ENCODE assay signal across 1 cellular context in the genomic region with DNA sequence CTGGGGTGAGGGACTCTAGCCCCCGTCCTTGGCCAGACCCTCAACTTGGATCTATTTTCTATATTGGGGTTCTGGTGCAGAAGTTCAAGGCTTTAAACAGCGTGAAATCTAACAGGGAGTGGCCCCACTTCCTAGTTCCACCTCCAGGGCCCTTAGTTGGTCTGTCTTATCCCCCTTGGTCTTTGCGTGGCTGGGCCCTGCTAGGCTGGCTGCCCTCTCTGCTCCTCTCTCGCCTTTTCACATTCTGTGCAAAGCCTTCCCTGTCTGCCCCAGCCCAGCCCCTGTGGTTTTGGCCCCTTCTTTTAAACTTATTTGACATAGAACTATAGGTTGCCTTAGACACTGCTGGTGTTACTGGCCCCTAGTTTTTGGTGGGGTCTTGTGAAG.
TF ChIP-seq lines count a peak whose summit lies in the region.

No MANE protein-coding gene starts in this region.

TF ChIP-seq in K562, 482 proteins besides CTCF, POLR2A, EP300 and RAD21:
- TF ChIP-seq, protein P1, sequence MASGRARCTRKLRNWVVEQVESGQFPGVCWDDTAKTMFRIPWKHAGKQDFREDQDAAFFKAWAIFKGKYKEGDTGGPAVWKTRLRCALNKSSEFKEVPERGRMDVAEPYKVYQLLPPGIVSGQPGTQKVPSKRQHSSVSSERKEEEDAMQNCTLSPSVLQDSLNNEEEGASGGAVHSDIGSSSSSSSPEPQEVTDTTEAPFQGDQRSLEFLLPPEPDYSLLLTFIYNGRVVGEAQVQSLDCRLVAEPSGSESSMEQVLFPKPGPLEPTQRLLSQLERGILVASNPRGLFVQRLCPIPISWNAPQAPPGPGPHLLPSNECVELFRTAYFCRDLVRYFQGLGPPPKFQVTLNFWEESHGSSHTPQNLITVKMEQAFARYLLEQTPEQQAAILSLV (tag; IDR thresholded peaks at IDR 0.05) = no peak
- TF ChIP-seq KDM4B (IDR thresholded peaks at IDR 0.05; ENCODE audit: borderline replicate concordance in 2 of 2, low read depth in 1 of 2) = no peak
- no peak for TF ChIP-seq TAL1 (IDR thresholded peaks at IDR 0.05)
- no peak for TF ChIP-seq ZBTB8A (IDR thresholded peaks at IDR 0.05; ENCODE audit: partially characterized antibody)
- TF ChIP-seq SMARCA4 (IDR thresholded peaks at IDR 0.05) = no peak
- no peak for TF ChIP-seq ZNF274 (IDR thresholded peaks at IDR 0.05; ENCODE audit: borderline replicate concordance, low read depth, low read length)
- no peak for TF ChIP-seq ZNF140 (CRISPR knock-in tag; IDR thresholded peaks at IDR 0.05)
- TF ChIP-seq, protein P2, sequence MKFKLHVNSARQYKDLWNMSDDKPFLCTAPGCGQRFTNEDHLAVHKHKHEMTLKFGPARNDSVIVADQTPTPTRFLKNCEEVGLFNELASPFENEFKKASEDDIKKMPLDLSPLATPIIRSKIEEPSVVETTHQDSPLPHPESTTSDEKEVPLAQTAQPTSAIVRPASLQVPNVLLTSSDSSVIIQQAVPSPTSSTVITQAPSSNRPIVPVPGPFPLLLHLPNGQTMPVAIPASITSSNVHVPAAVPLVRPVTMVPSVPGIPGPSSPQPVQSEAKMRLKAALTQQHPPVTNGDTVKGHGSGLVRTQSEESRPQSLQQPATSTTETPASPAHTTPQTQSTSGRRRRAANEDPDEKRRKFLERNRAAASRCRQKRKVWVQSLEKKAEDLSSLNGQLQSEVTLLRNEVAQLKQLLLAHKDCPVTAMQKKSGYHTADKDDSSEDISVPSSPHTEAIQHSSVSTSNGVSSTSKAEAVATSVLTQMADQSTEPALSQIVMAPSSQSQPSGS (CRISPR knock-in tag; IDR thresholded peaks at IDR 0.05) = no peak
- no peak for TF ChIP-seq POU5F1 (IDR thresholded peaks at IDR 0.05; ENCODE audit: borderline replicate concordance, low read depth, low read length, partially characterized antibody)
- TF ChIP-seq, protein P3, sequence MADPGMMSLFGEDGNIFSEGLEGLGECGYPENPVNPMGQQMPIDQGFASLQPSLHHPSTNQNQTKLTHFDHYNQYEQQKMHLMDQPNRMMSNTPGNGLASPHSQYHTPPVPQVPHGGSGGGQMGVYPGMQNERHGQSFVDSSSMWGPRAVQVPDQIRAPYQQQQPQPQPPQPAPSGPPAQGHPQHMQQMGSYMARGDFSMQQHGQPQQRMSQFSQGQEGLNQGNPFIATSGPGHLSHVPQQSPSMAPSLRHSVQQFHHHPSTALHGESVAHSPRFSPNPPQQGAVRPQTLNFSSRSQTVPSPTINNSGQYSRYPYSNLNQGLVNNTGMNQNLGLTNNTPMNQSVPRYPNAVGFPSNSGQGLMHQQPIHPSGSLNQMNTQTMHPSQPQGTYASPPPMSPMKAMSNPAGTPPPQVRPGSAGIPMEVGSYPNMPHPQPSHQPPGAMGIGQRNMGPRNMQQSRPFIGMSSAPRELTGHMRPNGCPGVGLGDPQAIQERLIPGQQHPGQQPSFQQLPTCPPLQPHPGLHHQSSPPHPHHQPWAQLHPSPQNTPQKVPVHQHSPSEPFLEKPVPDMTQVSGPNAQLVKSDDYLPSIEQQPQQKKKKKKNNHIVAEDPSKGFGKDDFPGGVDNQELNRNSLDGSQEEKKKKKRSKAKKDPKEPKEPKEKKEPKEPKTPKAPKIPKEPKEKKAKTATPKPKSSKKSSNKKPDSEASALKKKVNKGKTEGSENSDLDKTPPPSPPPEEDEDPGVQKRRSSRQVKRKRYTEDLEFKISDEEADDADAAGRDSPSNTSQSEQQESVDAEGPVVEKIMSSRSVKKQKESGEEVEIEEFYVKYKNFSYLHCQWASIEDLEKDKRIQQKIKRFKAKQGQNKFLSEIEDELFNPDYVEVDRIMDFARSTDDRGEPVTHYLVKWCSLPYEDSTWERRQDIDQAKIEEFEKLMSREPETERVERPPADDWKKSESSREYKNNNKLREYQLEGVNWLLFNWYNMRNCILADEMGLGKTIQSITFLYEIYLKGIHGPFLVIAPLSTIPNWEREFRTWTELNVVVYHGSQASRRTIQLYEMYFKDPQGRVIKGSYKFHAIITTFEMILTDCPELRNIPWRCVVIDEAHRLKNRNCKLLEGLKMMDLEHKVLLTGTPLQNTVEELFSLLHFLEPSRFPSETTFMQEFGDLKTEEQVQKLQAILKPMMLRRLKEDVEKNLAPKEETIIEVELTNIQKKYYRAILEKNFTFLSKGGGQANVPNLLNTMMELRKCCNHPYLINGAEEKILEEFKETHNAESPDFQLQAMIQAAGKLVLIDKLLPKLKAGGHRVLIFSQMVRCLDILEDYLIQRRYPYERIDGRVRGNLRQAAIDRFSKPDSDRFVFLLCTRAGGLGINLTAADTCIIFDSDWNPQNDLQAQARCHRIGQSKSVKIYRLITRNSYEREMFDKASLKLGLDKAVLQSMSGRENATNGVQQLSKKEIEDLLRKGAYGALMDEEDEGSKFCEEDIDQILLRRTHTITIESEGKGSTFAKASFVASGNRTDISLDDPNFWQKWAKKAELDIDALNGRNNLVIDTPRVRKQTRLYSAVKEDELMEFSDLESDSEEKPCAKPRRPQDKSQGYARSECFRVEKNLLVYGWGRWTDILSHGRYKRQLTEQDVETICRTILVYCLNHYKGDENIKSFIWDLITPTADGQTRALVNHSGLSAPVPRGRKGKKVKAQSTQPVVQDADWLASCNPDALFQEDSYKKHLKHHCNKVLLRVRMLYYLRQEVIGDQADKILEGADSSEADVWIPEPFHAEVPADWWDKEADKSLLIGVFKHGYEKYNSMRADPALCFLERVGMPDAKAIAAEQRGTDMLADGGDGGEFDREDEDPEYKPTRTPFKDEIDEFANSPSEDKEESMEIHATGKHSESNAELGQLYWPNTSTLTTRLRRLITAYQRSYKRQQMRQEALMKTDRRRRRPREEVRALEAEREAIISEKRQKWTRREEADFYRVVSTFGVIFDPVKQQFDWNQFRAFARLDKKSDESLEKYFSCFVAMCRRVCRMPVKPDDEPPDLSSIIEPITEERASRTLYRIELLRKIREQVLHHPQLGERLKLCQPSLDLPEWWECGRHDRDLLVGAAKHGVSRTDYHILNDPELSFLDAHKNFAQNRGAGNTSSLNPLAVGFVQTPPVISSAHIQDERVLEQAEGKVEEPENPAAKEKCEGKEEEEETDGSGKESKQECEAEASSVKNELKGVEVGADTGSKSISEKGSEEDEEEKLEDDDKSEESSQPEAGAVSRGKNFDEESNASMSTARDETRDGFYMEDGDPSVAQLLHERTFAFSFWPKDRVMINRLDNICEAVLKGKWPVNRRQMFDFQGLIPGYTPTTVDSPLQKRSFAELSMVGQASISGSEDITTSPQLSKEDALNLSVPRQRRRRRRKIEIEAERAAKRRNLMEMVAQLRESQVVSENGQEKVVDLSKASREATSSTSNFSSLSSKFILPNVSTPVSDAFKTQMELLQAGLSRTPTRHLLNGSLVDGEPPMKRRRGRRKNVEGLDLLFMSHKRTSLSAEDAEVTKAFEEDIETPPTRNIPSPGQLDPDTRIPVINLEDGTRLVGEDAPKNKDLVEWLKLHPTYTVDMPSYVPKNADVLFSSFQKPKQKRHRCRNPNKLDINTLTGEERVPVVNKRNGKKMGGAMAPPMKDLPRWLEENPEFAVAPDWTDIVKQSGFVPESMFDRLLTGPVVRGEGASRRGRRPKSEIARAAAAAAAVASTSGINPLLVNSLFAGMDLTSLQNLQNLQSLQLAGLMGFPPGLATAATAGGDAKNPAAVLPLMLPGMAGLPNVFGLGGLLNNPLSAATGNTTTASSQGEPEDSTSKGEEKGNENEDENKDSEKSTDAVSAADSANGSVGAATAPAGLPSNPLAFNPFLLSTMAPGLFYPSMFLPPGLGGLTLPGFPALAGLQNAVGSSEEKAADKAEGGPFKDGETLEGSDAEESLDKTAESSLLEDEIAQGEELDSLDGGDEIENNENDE (IDR thresholded peaks at IDR 0.05; ENCODE audit: low read depth, low read length) = no peak
- no peak for TF ChIP-seq ZNF311 (CRISPR knock-in tag; IDR thresholded peaks at IDR 0.05)
- TF ChIP-seq POLR2AphosphoS5 (IDR thresholded peaks at IDR 0.05; ENCODE audit: control insufficient read depth, insufficient read depth, low read depth, low read length) = no peak
- TF ChIP-seq ZNF445 (CRISPR knock-in tag; IDR thresholded peaks at IDR 0.05; ENCODE audit: low read depth) = no peak
- TF ChIP-seq SMAD3 (CRISPR knock-in tag; conservative IDR thresholded peaks at IDR 0.05) = no peak
- no peak for TF ChIP-seq ZNF507 (tag; conservative IDR thresholded peaks at IDR 0.05)
- TF ChIP-seq XRCC4 (IDR thresholded peaks at IDR 0.05; ENCODE audit: extremely low read depth, insufficient read depth, insufficient read length) = no peak
